ENCODE assay signal across 16 cellular contexts in the genomic region with DNA sequence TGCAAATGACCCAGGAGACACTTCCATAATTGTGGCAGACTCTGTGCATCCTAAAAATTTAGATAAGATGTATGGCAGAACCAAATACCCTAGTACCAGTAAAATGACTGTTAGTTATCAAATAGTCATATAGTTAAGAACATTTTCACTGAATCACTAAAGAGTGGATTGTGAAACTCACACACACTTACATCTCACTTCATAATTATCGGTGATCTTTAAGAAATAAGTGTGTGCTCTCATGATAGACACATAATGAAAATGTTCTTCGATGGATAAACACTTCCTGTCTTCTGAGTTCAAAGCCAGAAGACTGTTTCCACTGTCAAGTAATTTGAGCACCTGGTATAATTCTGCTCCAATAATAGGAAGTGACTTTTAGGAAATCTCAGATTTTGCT. TPM values are rescaled to one million over a fixed set of nuclear protein-coding genes. Genes with fewer than 3 reads are reported as not detected.
DNase-seq lines count a peak whose midpoint lies in the region; ATAC-seq lines count a peak whose summit lies in the region.
"Had no signal": no experiment of that assay in that cellular context is flagged by ENCODE, and none has a peak within 500 bp of the region (broad histone marks: within the 10 kb centered on the region; RNA-seq: fewer than 3 reads in every experiment).

No MANE protein-coding gene starts in this region.

- H3K27ac Mint-ChIP-seq in activated T-cell treated with anti-CD3 and anti-CD28 coated beads, Interleukin-2, amount 50 U/mL, for 24 hours: no peak overlapping the region
- no peak overlapping the region for H3K27ac Mint-ChIP-seq in activated naive CD8-positive, alpha-beta T cell treated with anti-CD3 and anti-CD28 coated beads, Interleukin-2, amount 50 U/mL, for 24 hours
- no peak overlapping the region for H3K27ac Mint-ChIP-seq in activated naive CD8-positive, alpha-beta T cell treated with anti-CD3 and anti-CD28 coated beads for 36 hours
- H3K27ac Mint-ChIP-seq: B cell; CD4-positive, CD25-positive, alpha-beta regulatory T cell; CD8-positive, alpha-beta T cell; HFFc6 had no signal

- no peaks in the 10 kb centered on the region for H3K27me3 Mint-ChIP-seq in activated T-cell treated with anti-CD3 and anti-CD28 coated beads, Interleukin-2, amount 50 U/mL, for 4 hours (ENCODE audit: low read depth)
- no peaks in the 10 kb centered on the region for H3K27me3 Mint-ChIP-seq in activated T-cell treated with anti-CD3 and anti-CD28 coated beads, Interleukin-2, amount 50 U/mL, for 24 hours
- no peaks in the 10 kb centered on the region for H3K27me3 Mint-ChIP-seq in activated naive CD8-positive, alpha-beta T cell treated with anti-CD3 and anti-CD28 coated beads, Interleukin-2, amount 50 U/mL, for 24 hours
- no peaks in the 10 kb centered on the region for H3K27me3 Mint-ChIP-seq in activated naive CD8-positive, alpha-beta T cell treated with anti-CD3 and anti-CD28 coated beads for 36 hours
- H3K27me3 Mint-ChIP-seq: B cell had no signal

- peaks cover 21% of the 10 kb centered on the region for H3K9me3 Mint-ChIP-seq in activated T-cell treated with anti-CD3 and anti-CD28 coated beads, Interleukin-2, amount 50 U/mL, for 4 hours
- peaks cover 14% of the 10 kb centered on the region for H3K9me3 Mint-ChIP-seq in activated T-cell treated with anti-CD3 and anti-CD28 coated beads, Interleukin-2, amount 50 U/mL, for 24 hours
- H3K9me3 Mint-ChIP-seq in activated naive CD8-positive, alpha-beta T cell treated with anti-CD3 and anti-CD28 coated beads, Interleukin-2, amount 50 U/mL, for 24 hours: peaks cover 18% of the 10 kb centered on the region
- peaks cover 7% of the 10 kb centered on the region for H3K9me3 Mint-ChIP-seq in activated naive CD8-positive, alpha-beta T cell treated with anti-CD3 and anti-CD28 coated beads for 36 hours
- H3K9me3 Mint-ChIP-seq: HFFc6 had no signal

- DNase-seq in activated CD4-positive, CD25-positive, alpha-beta regulatory T cell treated with anti-CD3 and anti-CD28 coated beads, Interleukin-2, amount 50 U/mL, for 72 hours: no peak
- DNase-seq in activated T-cell treated with anti-CD3 and anti-CD28 coated beads, Interleukin-2, amount 50 U/mL, for 4 hours: no peak
- no peak for DNase-seq in activated T-cell treated with anti-CD3 and anti-CD28 coated beads, Interleukin-2, amount 50 U/mL, for 24 hours
- DNase-seq in activated naive CD8-positive, alpha-beta T cell treated with anti-CD3 and anti-CD28 coated beads, Interleukin-2, amount 50 U/mL, for 24 hours: no peak
- DNase-seq in activated naive CD8-positive, alpha-beta T cell treated with anti-CD3 and anti-CD28 coated beads for 36 hours: no peak
- DNase-seq in cerebellar cortex (ENCODE audit: low spot score) (no peak), T-helper 9 cell (no peak)
- DNase-seq: Caco-2; CD8-positive, alpha-beta T cell; DMS153; DND-41; GOT3; HFFc6 had no signal

- H3K36me3 Mint-ChIP-seq in activated T-cell treated with anti-CD3 and anti-CD28 coated beads, Interleukin-2, amount 50 U/mL, for 4 hours (ENCODE audit: insufficient read depth): peaks cover 17% of the 10 kb centered on the region
- peaks cover 6% of the 10 kb centered on the region for H3K36me3 Mint-ChIP-seq in activated T-cell treated with anti-CD3 and anti-CD28 coated beads, Interleukin-2, amount 50 U/mL, for 24 hours (ENCODE audit: low read depth)
- peaks cover 18% of the 10 kb centered on the region for H3K36me3 Mint-ChIP-seq in activated naive CD8-positive, alpha-beta T cell treated with anti-CD3 and anti-CD28 coated beads, Interleukin-2, amount 50 U/mL, for 24 hours (ENCODE audit: low read depth)
- peaks cover 21% of the 10 kb centered on the region for H3K36me3 Mint-ChIP-seq in activated naive CD8-positive, alpha-beta T cell treated with anti-CD3 and anti-CD28 coated beads for 36 hours

- no peak overlapping the region for H3K4me3 Mint-ChIP-seq in activated T-cell treated with anti-CD3 and anti-CD28 coated beads, Interleukin-2, amount 50 U/mL, for 4 hours
- no peak overlapping the region for H3K4me3 Mint-ChIP-seq in activated T-cell treated with anti-CD3 and anti-CD28 coated beads, Interleukin-2, amount 50 U/mL, for 24 hours
- no peak overlapping the region for H3K4me3 Mint-ChIP-seq in activated naive CD8-positive, alpha-beta T cell treated with anti-CD3 and anti-CD28 coated beads, Interleukin-2, amount 50 U/mL, for 24 hours
- no peak overlapping the region for H3K4me3 Mint-ChIP-seq in activated naive CD8-positive, alpha-beta T cell treated with anti-CD3 and anti-CD28 coated beads for 36 hours
- H3K4me3 Mint-ChIP-seq: B cell; CD4-positive, CD25-positive, alpha-beta regulatory T cell; CD8-positive, alpha-beta T cell; HFFc6 had no signal

- peak; percentile 83 to 87 for ATAC-seq in activated CD4-positive, CD25-positive, alpha-beta regulatory T cell treated with anti-CD3 and anti-CD28 coated beads, Interleukin-2, amount 50 U/mL, for 24 hours
- ATAC-seq in activated T-cell treated with anti-CD3 and anti-CD28 coated beads, Interleukin-2, amount 50 U/mL, for 4 hours: peak; percentile 58 to 62
- ATAC-seq in activated naive CD8-positive, alpha-beta T cell treated with anti-CD3 and anti-CD28 coated beads, Interleukin-2, amount 50 U/mL, for 24 hours: peak; percentile 20
- ATAC-seq: CD8-positive, alpha-beta T cell had no signal

- peaks cover 11% of the 10 kb centered on the region for H3K4me1 Mint-ChIP-seq in activated T-cell treated with anti-CD3 and anti-CD28 coated beads, Interleukin-2, amount 50 U/mL, for 4 hours (ENCODE audit: low read depth)
- peaks cover 14% of the 10 kb centered on the region for H3K4me1 Mint-ChIP-seq in activated T-cell treated with anti-CD3 and anti-CD28 coated beads, Interleukin-2, amount 50 U/mL, for 24 hours (ENCODE audit: low read depth)
- peaks cover 9% of the 10 kb centered on the region for H3K4me1 Mint-ChIP-seq in activated naive CD8-positive, alpha-beta T cell treated with anti-CD3 and anti-CD28 coated beads, Interleukin-2, amount 50 U/mL, for 24 hours
- H3K4me1 Mint-ChIP-seq in activated naive CD8-positive, alpha-beta T cell treated with anti-CD3 and anti-CD28 coated beads for 36 hours: peaks cover 13% of the 10 kb centered on the region

RNA-seq across cellular contexts. Expression of gene KLRB1, which starts 19.1 kb away (rescaled TPM):
- total RNA-seq in activated T-cell treated with anti-CD3 and anti-CD28 coated beads, Interleukin-2, amount 50 U/mL, for 4 hours: 1 to 10 TPM in 2 of 3 donors, under 1 TPM in 1; 0.56 to 2.2 (median 1.1) TPM
- total RNA-seq in activated naive CD8-positive, alpha-beta T cell treated with anti-CD3 and anti-CD28 coated beads for 36 hours: not detected
- total RNA-seq: B cell, Caco-2, HFFc6 had no signal

RNA-seq across cellular contexts. Expression of gene CLEC2D, which starts 42.7 kb away (rescaled TPM):
- total RNA-seq in activated T-cell treated with anti-CD3 and anti-CD28 coated beads, Interleukin-2, amount 50 U/mL, for 4 hours: 100 to 1,000 TPM; 278 to 321 (median 282) TPM
- 100 to 1,000 TPM; 270 to 290 TPM for total RNA-seq in activated naive CD8-positive, alpha-beta T cell treated with anti-CD3 and anti-CD28 coated beads for 36 hours

Comparison
In these comparisons a context has a peak if more than half of its experiments do, and no peak if none do; other contexts are left out.
1. ATAC-seq: peak in every context shown above with its lines; median percentile 85 in activated CD4-positive, CD25-positive, alpha-beta regulatory T cell treated with anti-CD3 and anti-CD28 coated beads, Interleukin-2, amount 50 U/mL, for 24 hours; 60 in activated T-cell treated with anti-CD3 and anti-CD28 coated beads, Interleukin-2, amount 50 U/mL, for 4 hours; 20 in activated naive CD8-positive, alpha-beta T cell treated with anti-CD3 and anti-CD28 coated beads, Interleukin-2, amount 50 U/mL, for 24 hours.